26 cellular contexts compared by ENCODE assay signal in genomic region chr19:17352608-17353280, GRCh38. TPM values are rescaled to one million over a fixed set of nuclear protein-coding genes. Genes with fewer than 3 reads are reported as not detected.
DNase-seq lines count a peak whose midpoint lies in the region; ATAC-seq and TF ChIP-seq lines count a peak whose summit lies in the region.
"Had no signal": no experiment of that assay in that cellular context is flagged by ENCODE, and none has a peak within 500 bp of the region (broad histone marks: within the 10 kb centered on the region; RNA-seq: fewer than 3 reads in every experiment).

No MANE protein-coding gene starts in this region.

- no peaks in the 10 kb centered on the region for H3K9me3 ChIP-seq in neural progenitor cell (ENCODE audit: low read depth)
- H3K9me3 ChIP-seq: SJSA1, thyroid gland had no signal

- H3K4me3 ChIP-seq in fibroblast of pulmonary artery (replicated peaks; ENCODE audit: low read depth, low read length), result no peak overlapping the region
- H3K4me3 ChIP-seq in neural progenitor cell, result no peak overlapping the region
- H3K4me3 ChIP-seq: coronary artery, hepatocyte, SJSA1, thyroid gland had no signal

- TF ChIP-seq CTCF in fibroblast of pulmonary artery (IDR thresholded peaks at IDR 0.05; ENCODE audit: low read length, missing control alignments) (no peak), neural progenitor cell (IDR thresholded peaks at IDR 0.05) (no peak)

- DNase-seq in EH (ENCODE audit: low read depth) (peak; percentile 11), UCSD-AML1 (lab: John Stamatoyannopoulos, UW; ENCODE audit: unreplicated experiment) (peak; percentile 92), fibroblast of pulmonary artery (ENCODE audit: low read depth) (peak; percentile 47), neural progenitor cell (ENCODE audit: low spot score) (no peak)
- DNase-seq in activated CD4-positive, alpha-beta memory T cell treated with anti-CD3 and anti-CD28 coated beads for 36 hours, result no peak
- DNase-seq in activated T-cell treated with anti-CD3 and anti-CD28 coated beads, Interleukin-2, amount 50 U/mL, for 4 hours, result no peak
- DNase-seq: activated CD4-positive, CD25-positive, alpha-beta regulatory T cell; activated T-cell treated with anti-CD3 and anti-CD28 coated beads, Interleukin-2, amount 50 U/mL, for 48 hours; Calu3; foreskin fibroblast; NCI-H146; NCI-H2171; NCI-H748 treated with DMSO at 0.1 percent for 48 hours; OCI-M1; stimulated activated CD4-positive, alpha-beta T cell treated with anti-CD3 and anti-CD28 coated beads, Interleukin-15, amount 100 ng/mL, for 24 hours; T-helper 17 cell; thyroid gland had no signal

- H3K79me2 ChIP-seq in neural progenitor cell (ENCODE audit: low read depth), result no peaks in the 10 kb centered on the region
- H3K79me2 ChIP-seq: hepatocyte had no signal

- H3K27me3 Mint-ChIP-seq in neural progenitor cell (ENCODE audit: insufficient read depth, low read depth), result peaks cover 14% of the 10 kb centered on the region
- H3K27me3 Mint-ChIP-seq in activated CD4-positive, alpha-beta memory T cell treated with anti-CD3 and anti-CD28 coated beads for 36 hours, result peaks cover 7% of the 10 kb centered on the region
- peaks cover 23% of the 10 kb centered on the region for H3K27me3 Mint-ChIP-seq in activated T-cell treated with anti-CD3 and anti-CD28 coated beads, Interleukin-2, amount 50 U/mL, for 4 hours (ENCODE audit: low read depth)

- peaks cover 13% of the 10 kb centered on the region for H3F3A ChIP-seq in neural progenitor cell (ENCODE audit: low read depth)

- H3K4me2 ChIP-seq in neural progenitor cell, result no peak overlapping the region
- H3K4me2 ChIP-seq: hepatocyte had no signal

- H3K9ac ChIP-seq in neural progenitor cell, result no peak overlapping the region

- H3K9me3 Mint-ChIP-seq in neural progenitor cell, result no peaks in the 10 kb centered on the region
- H3K9me3 Mint-ChIP-seq in activated CD4-positive, alpha-beta memory T cell treated with anti-CD3 and anti-CD28 coated beads for 36 hours, result no peaks in the 10 kb centered on the region
- H3K9me3 Mint-ChIP-seq in activated T-cell treated with anti-CD3 and anti-CD28 coated beads, Interleukin-2, amount 50 U/mL, for 4 hours, result no peaks in the 10 kb centered on the region
- H3K9me3 Mint-ChIP-seq: activated naive CD4-positive, alpha-beta T cell treated with anti-CD3 and anti-CD28 coated beads, Interleukin-2, amount 50 U/mL, for 24 hours; mesothelial cell of epicardium; stimulated activated memory B cell treated with anti-CD40 and anti-IgM and Interleukin-4, amounts not matched to agents 10 μg/mL and 1 μg/mL and 100 μg/mL, for 72 hours had no signal

- no peak overlapping the region for H3K27ac Mint-ChIP-seq in neural progenitor cell
- no peak overlapping the region for H3K27ac Mint-ChIP-seq in activated CD4-positive, alpha-beta memory T cell treated with anti-CD3 and anti-CD28 coated beads for 36 hours
- H3K27ac Mint-ChIP-seq: activated naive CD4-positive, alpha-beta T cell treated with anti-CD3 and anti-CD28 coated beads, Interleukin-2, amount 50 U/mL, for 24 hours; mesothelial cell of epicardium; stimulated activated memory B cell treated with anti-CD40 and anti-IgM and Interleukin-4, amounts not matched to agents 10 μg/mL and 1 μg/mL and 100 μg/mL, for 72 hours; T-helper 17 cell had no signal

- peaks cover 5% of the 10 kb centered on the region for H3K4me1 ChIP-seq in neural progenitor cell

- no peaks in the 10 kb centered on the region for H3K36me3 Mint-ChIP-seq in neural progenitor cell
- no peaks in the 10 kb centered on the region for H3K36me3 Mint-ChIP-seq in activated CD4-positive, alpha-beta memory T cell treated with anti-CD3 and anti-CD28 coated beads for 36 hours
- no peaks in the 10 kb centered on the region for H3K36me3 Mint-ChIP-seq in activated T-cell treated with anti-CD3 and anti-CD28 coated beads, Interleukin-2, amount 50 U/mL, for 4 hours (ENCODE audit: insufficient read depth)
- H3K36me3 Mint-ChIP-seq: activated naive CD4-positive, alpha-beta T cell treated with anti-CD3 and anti-CD28 coated beads, Interleukin-2, amount 50 U/mL, for 24 hours; mesothelial cell of epicardium; stimulated activated memory B cell treated with anti-CD40 and anti-IgM and Interleukin-4, amounts not matched to agents 10 μg/mL and 1 μg/mL and 100 μg/mL, for 72 hours had no signal

- H2AFZ ChIP-seq in neural progenitor cell (replicated peaks), result peak overlapping the region; percentile 27
- H2AFZ ChIP-seq: hepatocyte had no signal

- CTCF ChIA-PET in activated CD4-positive, alpha-beta memory T cell treated with anti-CD3 and anti-CD28 coated beads for 36 hours (lab: Charles Lee), result no interaction called here

- intact Hi-C loops in activated CD4-positive, alpha-beta memory T cell treated with anti-CD3 and anti-CD28 coated beads for 36 hours (cut with micrococcal nuclease), result no loop called here

- POLR2A ChIA-PET in activated CD4-positive, alpha-beta memory T cell treated with anti-CD3 and anti-CD28 coated beads for 36 hours (lab: Charles Lee), result no interaction called here

- H3K27me3 ChIP-seq in neural progenitor cell, result no peaks in the 10 kb centered on the region
- H3K27me3 ChIP-seq: hepatocyte, SJSA1, thyroid gland had no signal

- H3K4me3 Mint-ChIP-seq in neural progenitor cell, result peak overlapping the region; percentile 33
- H3K4me3 Mint-ChIP-seq in activated CD4-positive, alpha-beta memory T cell treated with anti-CD3 and anti-CD28 coated beads for 36 hours, result no peak overlapping the region
- no peak overlapping the region for H3K4me3 Mint-ChIP-seq in activated T-cell treated with anti-CD3 and anti-CD28 coated beads, Interleukin-2, amount 50 U/mL, for 4 hours
- H3K4me3 Mint-ChIP-seq: activated naive CD4-positive, alpha-beta T cell treated with anti-CD3 and anti-CD28 coated beads, Interleukin-2, amount 50 U/mL, for 24 hours; mesothelial cell of epicardium; stimulated activated memory B cell treated with anti-CD40 and anti-IgM and Interleukin-4, amounts not matched to agents 10 μg/mL and 1 μg/mL and 100 μg/mL, for 72 hours; T-helper 17 cell had no signal

- no peak overlapping the region for H3K27ac ChIP-seq in neural progenitor cell
- H3K27ac ChIP-seq: coronary artery, hepatocyte, SJSA1, thyroid gland had no signal

- ATAC-seq in HG03460 (IDR thresholded peaks at IDR 0.05; ENCODE audit: unreplicated experiment) (no peak), GM18909 (IDR thresholded peaks at IDR 0.05; ENCODE audit: poor library complexity, unreplicated experiment) (no peak)
- no peak for ATAC-seq in activated T-cell treated with anti-CD3 and anti-CD28 coated beads, Interleukin-2, amount 50 U/mL, for 4 hours
- ATAC-seq: stimulated activated memory B cell treated with anti-CD40 and anti-IgM and Interleukin-4, amounts not matched to agents 10 μg/mL and 1 μg/mL and 100 μg/mL, for 72 hours; T-helper 17 cell had no signal

- H3K4me1 Mint-ChIP-seq in neural progenitor cell, result peaks cover 11% of the 10 kb centered on the region
- H3K4me1 Mint-ChIP-seq in activated CD4-positive, alpha-beta memory T cell treated with anti-CD3 and anti-CD28 coated beads for 36 hours (ENCODE audit: low read depth), result no peaks in the 10 kb centered on the region
- H3K4me1 Mint-ChIP-seq in activated T-cell treated with anti-CD3 and anti-CD28 coated beads, Interleukin-2, amount 50 U/mL, for 4 hours (ENCODE audit: low read depth), result peaks cover 2% of the 10 kb centered on the region
- H3K4me1 Mint-ChIP-seq: activated naive CD4-positive, alpha-beta T cell treated with anti-CD3 and anti-CD28 coated beads, Interleukin-2, amount 50 U/mL, for 24 hours had no signal

- H4K20me1 ChIP-seq in neural progenitor cell (ENCODE audit: low read depth), result no peaks in the 10 kb centered on the region

- H3K36me3 ChIP-seq in neural progenitor cell, result no peaks in the 10 kb centered on the region
- H3K36me3 ChIP-seq: SJSA1, thyroid gland had no signal

RNA-seq across cellular contexts. Expression of gene GTPBP3, which starts 15.4 kb away (rescaled TPM):
- total RNA-seq in neural progenitor cell (ENCODE audit: low replicate concordance), result 13.2 and 47.6 TPM in 2 replicates
- 10 to 100 TPM; 37.7 to 41.4 TPM for total RNA-seq in activated CD4-positive, alpha-beta memory T cell treated with anti-CD3 and anti-CD28 coated beads for 36 hours
- 100 to 1,000 TPM in 2 of 3 donors, 10 to 100 TPM in 1; 96.4 to 122 (median 106) TPM for total RNA-seq in activated T-cell treated with anti-CD3 and anti-CD28 coated beads, Interleukin-2, amount 50 U/mL, for 4 hours

RNA-seq across cellular contexts. Expression of gene ANO8, which starts 18.1 kb away (rescaled TPM):
- total RNA-seq in neural progenitor cell (ENCODE audit: low replicate concordance), result 11.4 and 25.0 TPM in 2 replicates
- 1 to 10 TPM; 5.8 to 6.0 TPM for total RNA-seq in activated CD4-positive, alpha-beta memory T cell treated with anti-CD3 and anti-CD28 coated beads for 36 hours
- 1 to 10 TPM; 2.8 to 3.0 (median 2.9) TPM for total RNA-seq in activated T-cell treated with anti-CD3 and anti-CD28 coated beads, Interleukin-2, amount 50 U/mL, for 4 hours

RNA-seq across cellular contexts. Expression of gene PLVAP, which starts 24.4 kb away (rescaled TPM):
- total RNA-seq in neural progenitor cell (ENCODE audit: low replicate concordance), result 0.11 and 0.37 TPM in 2 replicates
- total RNA-seq in activated CD4-positive, alpha-beta memory T cell treated with anti-CD3 and anti-CD28 coated beads for 36 hours, result under 1 TPM in 1 of 2 experiments, not detected in 1; 0.14 TPM
- under 1 TPM in 1 of 3 donors, not detected in 2; 0.18 TPM for total RNA-seq in activated T-cell treated with anti-CD3 and anti-CD28 coated beads, Interleukin-2, amount 50 U/mL, for 4 hours
- total RNA-seq: Calu3, H4, SJSA1, T-helper 17 cell had no signal

RNA-seq across cellular contexts. Expression of gene CCDC194, which starts 41.3 kb away (rescaled TPM):
- 0.56 and 1.1 TPM in 2 replicates for total RNA-seq in neural progenitor cell (ENCODE audit: low replicate concordance)
- total RNA-seq in activated CD4-positive, alpha-beta memory T cell treated with anti-CD3 and anti-CD28 coated beads for 36 hours, result 1 to 10 TPM; 1.4 to 2.3 TPM
- total RNA-seq in activated T-cell treated with anti-CD3 and anti-CD28 coated beads, Interleukin-2, amount 50 U/mL, for 4 hours, result under 1 TPM; 0.24 to 0.53 (median 0.46) TPM
- total RNA-seq: Calu3, H4, hepatocyte, SJSA1, thyroid gland had no signal

RNA-seq across cellular contexts. Expression of gene DDA1, which starts 43.4 kb away (rescaled TPM):
- total RNA-seq in neural progenitor cell (ENCODE audit: low replicate concordance), result 21.9 and 27.7 TPM in 2 replicates
- 10 to 100 TPM; 37.2 to 37.5 TPM for total RNA-seq in activated CD4-positive, alpha-beta memory T cell treated with anti-CD3 and anti-CD28 coated beads for 36 hours
- total RNA-seq in activated T-cell treated with anti-CD3 and anti-CD28 coated beads, Interleukin-2, amount 50 U/mL, for 4 hours, result 10 to 100 TPM; 53.1 to 58.1 (median 53.4) TPM

Comparison
In these comparisons a context has a peak if more than half of its experiments do, and no peak if none do; other contexts are left out.
1. DNase-seq: peak in EH (single experiment), UCSD-AML1 (single experiment) and fibroblast of pulmonary artery (single experiment); none in neural progenitor cell (single experiment), activated CD4-positive, alpha-beta memory T cell treated with anti-CD3 and anti-CD28 coated beads for 36 hours (single experiment) and activated T-cell treated with anti-CD3 and anti-CD28 coated beads, Interleukin-2, amount 50 U/mL, for 4 hours (single experiment).